ENCODE assay signal across 17 cellular contexts in the genomic region with DNA sequence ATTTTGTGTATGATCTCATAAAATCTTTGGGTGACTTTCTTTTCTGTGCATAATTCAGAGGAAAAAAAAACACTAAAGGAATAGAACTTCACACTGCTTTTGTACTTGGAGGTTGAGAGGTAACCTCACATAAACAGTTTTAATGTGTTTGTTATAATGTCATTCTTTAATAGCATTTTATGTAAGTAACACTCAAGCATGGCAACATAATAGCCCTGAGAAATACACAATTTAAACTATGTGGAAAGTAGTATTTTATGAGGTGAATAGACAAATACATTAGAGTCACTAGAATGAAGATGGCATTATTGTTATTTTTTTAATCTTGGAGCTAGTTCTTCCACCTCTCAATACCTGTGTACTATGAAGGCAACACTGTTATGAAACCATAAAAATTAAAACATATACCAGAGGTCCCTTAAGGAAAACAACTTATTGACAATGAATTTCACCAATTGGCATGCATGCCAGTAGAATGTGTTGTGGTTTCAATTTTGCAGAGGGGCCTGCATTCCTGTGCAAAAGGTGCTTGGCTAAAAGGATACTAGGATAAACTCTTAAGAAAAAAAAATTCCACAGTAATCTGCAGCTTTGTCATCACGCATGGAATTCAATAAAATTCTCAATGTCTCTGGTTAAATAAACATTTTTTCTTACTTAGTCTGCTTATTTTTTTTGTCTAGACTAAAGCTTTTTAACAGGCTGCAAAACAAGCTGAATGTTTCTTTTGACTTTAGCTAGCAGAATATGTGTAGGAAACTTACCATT.
DNase-seq lines count a peak whose midpoint lies in the region; ATAC-seq and TF ChIP-seq lines count a peak whose summit lies in the region.
"Had no signal": no experiment of that assay in that cellular context is flagged by ENCODE, and none has a peak within 500 bp of the region (broad histone marks: within the 10 kb centered on the region; RNA-seq: fewer than 3 reads in every experiment).

No MANE protein-coding gene starts in this region.

- H3K9me3 ChIP-seq in heart left ventricle, result no peaks in the 10 kb centered on the region
- H3K9me3 ChIP-seq: ascending aorta, mucosa of descending colon, tibial nerve had no signal

- intact Hi-C loops in heart left ventricle (cut with DNase I), result no loop called here

- no peaks in the 10 kb centered on the region for H3K27me3 ChIP-seq in heart left ventricle
- H3K27me3 ChIP-seq: ascending aorta, tibial nerve had no signal

- ATAC-seq in GM18873 (IDR thresholded peaks at IDR 0.05; ENCODE audit: low FRiP score, unreplicated experiment) (no peak), heart left ventricle (no peak)
- ATAC-seq: activated T-helper 17 cell treated with anti-CD3 and anti-CD28 coated beads, Interleukin-2, amount 50 U/mL, for 72 hours; mucosa of descending colon had no signal

- TF ChIP-seq CTCF in choroid plexus epithelial cell (conservative IDR thresholded peaks at IDR 0.05; ENCODE audit: low read depth, low read length) (no peak), retinal pigment epithelial cell (conservative IDR thresholded peaks at IDR 0.05; ENCODE audit: low read depth, low read length) (no peak), heart left ventricle (IDR thresholded peaks at IDR 0.05) (no peak)

- TF ChIP-seq POLR2A in heart left ventricle (IDR thresholded peaks at IDR 0.05), result no peak

- DNase-seq in EH (ENCODE audit: low read depth) (peak; percentile 81), M059J (ENCODE audit: low read depth) (peak; percentile 93), choroid plexus epithelial cell (ENCODE audit: low read depth) (peak; percentile 71), retinal pigment epithelial cell (ENCODE audit: low read depth) (peak; percentile 39), occipital lobe (lab: John Stamatoyannopoulos, UW) (no peak), NCI-H69 (lab: John Stamatoyannopoulos, UW) (no peak), heart left ventricle (no peak)
- DNase-seq: effector CD8-positive, alpha-beta T cell; islet precursor cell; KBM-7; mucosa of descending colon; Right ventricle myocardium superior; T1000 had no signal

- peaks cover 0 to 12% (median 0%) of the 10 kb centered on the region in 9 donors for H3K36me3 ChIP-seq in heart left ventricle
- H3K36me3 ChIP-seq: ascending aorta, tibial nerve had no signal

- no peak overlapping the region for H3K4me3 ChIP-seq in choroid plexus epithelial cell (ENCODE audit: low read depth, low read length)
- H3K4me3 ChIP-seq in retinal pigment epithelial cell (ENCODE audit: low read length), result no peak overlapping the region
- H3K4me3 ChIP-seq in heart left ventricle, result no peak overlapping the region
- H3K4me3 ChIP-seq: ascending aorta, mucosa of descending colon, tibial nerve had no signal

- no peak overlapping the region for H3K27ac ChIP-seq in heart left ventricle
- H3K27ac ChIP-seq: ascending aorta, tibial nerve had no signal

- WGBS in heart left ventricle, 4 donors, result 53 to 76% (median 66%) methylated on average over 1 of the region's 1 CpG

- no peaks in the 10 kb centered on the region for H3K4me1 ChIP-seq in heart left ventricle
- H3K4me1 ChIP-seq: ascending aorta had no signal

Comparison
In these comparisons a context has a peak if more than half of its experiments do, and no peak if none do; other contexts are left out.
1. DNase-seq: peak in EH (single experiment), M059J (single experiment), choroid plexus epithelial cell (single experiment) and retinal pigment epithelial cell (single experiment); none in occipital lobe (single experiment), NCI-H69 (single experiment) and heart left ventricle (0 of 5).